Comparison of ENCODE assay signal across 27 cellular contexts in genomic region chr13:73394066-73394465, GRCh38.
DNase-seq lines count a peak whose midpoint lies in the region; ATAC-seq, FAIRE-seq and TF ChIP-seq lines count a peak whose summit lies in the region.
"Had no signal": no experiment of that assay in that cellular context is flagged by ENCODE, and none has a peak within 500 bp of the region (broad histone marks: within the 10 kb centered on the region; RNA-seq: fewer than 3 reads in every experiment).

No MANE protein-coding gene starts in this region.

- H3K9ac ChIP-seq in mammary epithelial cell (ENCODE audit: insufficient read depth, low read length), result no peak overlapping the region
- no peak overlapping the region for H3K9ac ChIP-seq in keratinocyte (ENCODE audit: control insufficient read depth, extremely low read depth, insufficient read depth, low read length)
- H3K9ac ChIP-seq: BLaER1 treated with 17β-estradiol and CSF1 and Interleukin-3, amounts not matched to agents 10 nM and 100 nM had no signal

- TF ChIP-seq CTCF in mammary epithelial cell (conservative IDR thresholded peaks at IDR 0.05 in 1 of 2, IDR thresholded peaks at IDR 0.05 in 1 of 2; ENCODE audit: extremely low read depth in 1 of 2, insufficient read depth in 1 of 2, low read depth in 1 of 2, low read length in 2 of 2), result no peak
- no peak for TF ChIP-seq CTCF in breast epithelium (IDR thresholded peaks at IDR 0.05)
- TF ChIP-seq CTCF in esophagus squamous epithelium (IDR thresholded peaks at IDR 0.05), result no peak
- TF ChIP-seq CTCF in keratinocyte (optimal IDR thresholded peaks at IDR 0.05 in 1 of 3, IDR thresholded peaks at IDR 0.05 in 1 of 3, conservative IDR thresholded peaks at IDR 0.05 in 1 of 3; ENCODE audit: extremely low read depth in 1 of 3, insufficient read depth in 2 of 3, low read length in 3 of 3), result no peak

- peaks cover 12% of the 10 kb centered on the region for H3K4me1 ChIP-seq in mammary epithelial cell (ENCODE audit: insufficient read depth, low read length)
- H3K4me1 ChIP-seq in breast epithelium, result no peaks in the 10 kb centered on the region
- peaks cover 8 to 68% (median 12%) of the 10 kb centered on the region in 3 donors for H3K4me1 ChIP-seq in esophagus squamous epithelium
- peaks cover 9% of the 10 kb centered on the region for H3K4me1 ChIP-seq in keratinocyte (ENCODE audit: control insufficient read depth, extremely low read depth, insufficient read depth, low read length)
- H3K4me1 ChIP-seq: A549; BLaER1 treated with 17β-estradiol and CSF1 and Interleukin-3, amounts not matched to agents 10 nM and 100 nM had no signal

- H3K36me3 ChIP-seq in mammary epithelial cell (ENCODE audit: insufficient read depth, low read length), result no peaks in the 10 kb centered on the region
- H3K36me3 ChIP-seq in breast epithelium, result no peaks in the 10 kb centered on the region
- H3K36me3 ChIP-seq in esophagus squamous epithelium, result no peaks in the 10 kb centered on the region
- H3K36me3 ChIP-seq in keratinocyte (ENCODE audit: control insufficient read depth in 2 of 2, extremely low read depth in 1 of 2, insufficient read depth in 2 of 2, low read length in 2 of 2), result no peaks in the 10 kb centered on the region
- H3K36me3 ChIP-seq: BLaER1 treated with 17β-estradiol and CSF1 and Interleukin-3, amounts not matched to agents 10 nM and 100 nM had no signal

- H3K4me3 ChIP-seq in mammary epithelial cell (replicated peaks in 1 of 3; ENCODE audit: insufficient read depth in 1 of 3, low read depth in 2 of 3, low read length in 3 of 3) (no peak overlapping the region), breast epithelium (no peak overlapping the region), esophagus squamous epithelium (no peak overlapping the region), keratinocyte (ENCODE audit: control insufficient read depth in 2 of 3, extremely low read depth in 1 of 3, insufficient read depth in 2 of 3, low read depth in 1 of 3, low read length in 3 of 3) (no peak overlapping the region)
- H3K4me3 ChIP-seq: A549; BLaER1 treated with 17β-estradiol and CSF1 and Interleukin-3, amounts not matched to agents 10 nM and 100 nM; GM12878 had no signal

- BruUV-seq in mammary epithelial cell (replicated peaks; lab: Mats Ljungman, UMichigan), result no TSS peak

- in situ Hi-C loops in mammary epithelial cell (cut with MboI; ENCODE audit: low sequenced_read_pairs in 2 of 2), result no loop called here

- no peak for FAIRE-seq in keratinocyte (lab: Jason Lieb, UNC)
- FAIRE-seq: A549, D721Med, GM12878, GM12892, GM18507 had no signal

- no peak overlapping the region for H3K4me2 ChIP-seq in mammary epithelial cell (ENCODE audit: insufficient read depth, low read depth, low read length)
- no peak overlapping the region for H3K4me2 ChIP-seq in keratinocyte (ENCODE audit: control insufficient read depth, extremely low read depth, insufficient read depth, low read depth, low read length)
- H3K4me2 ChIP-seq: A549; BLaER1 treated with 17β-estradiol and CSF1 and Interleukin-3, amounts not matched to agents 10 nM and 100 nM had no signal

- no peak for ATAC-seq in HG03571 (IDR thresholded peaks at IDR 0.05; ENCODE audit: unreplicated experiment)
- ATAC-seq: A549; CD8-positive, alpha-beta T cell; GM12878 had no signal

- CTCF ChIA-PET in mammary epithelial cell (lab: Charles Lee; ENCODE audit: low non-redundant PET), result no interaction called here

- H3K9me1 ChIP-seq in keratinocyte (ENCODE audit: control insufficient read depth, extremely low read depth, insufficient read depth, low read length), result no peaks in the 10 kb centered on the region

- H2AFZ ChIP-seq in mammary epithelial cell (ENCODE audit: low read depth, low read length) (no peak overlapping the region), keratinocyte (ENCODE audit: control insufficient read depth, low read length) (no peak overlapping the region)

- TF ChIP-seq POLR2A in breast epithelium (IDR thresholded peaks at IDR 0.05) (no peak), esophagus squamous epithelium (IDR thresholded peaks at IDR 0.05) (no peak)

- intact Hi-C loops in mammary epithelial cell (cut with micrococcal nuclease), result no loop called here
- intact Hi-C loops in breast epithelium (cut with DNase I; ENCODE audit: low total_unique reads), result no loop called here
- intact Hi-C loops in esophagus squamous epithelium (cut with DNase I), result no loop called here

- H3K79me2 ChIP-seq in mammary epithelial cell (ENCODE audit: insufficient read depth, low read length) (no peaks in the 10 kb centered on the region), keratinocyte (ENCODE audit: control insufficient read depth, insufficient read depth, low read length) (no peaks in the 10 kb centered on the region)

- dilution Hi-C loops in mammary epithelial cell (cut with HindIII; ENCODE audit: low sequenced_read_pairs) (no loop called here), keratinocyte (cut with MboI; ENCODE audit: extremely low pct_ligation_motif_present, low sequenced_read_pairs) (no loop called here)

- H3K9me3 ChIP-seq in mammary epithelial cell (replicated peaks; ENCODE audit: insufficient read depth, low read length), result peaks cover 2% of the 10 kb centered on the region
- no peaks in the 10 kb centered on the region for H3K9me3 ChIP-seq in breast epithelium
- no peaks in the 10 kb centered on the region for H3K9me3 ChIP-seq in esophagus squamous epithelium
- H3K9me3 ChIP-seq in keratinocyte (ENCODE audit: control insufficient read depth, low read depth, low read length), result no peaks in the 10 kb centered on the region
- H3K9me3 ChIP-seq: A549; BLaER1 treated with 17β-estradiol and CSF1 and Interleukin-3, amounts not matched to agents 10 nM and 100 nM had no signal

- H3K27me3 ChIP-seq in mammary epithelial cell (ENCODE audit: insufficient read depth, low read length), result no peaks in the 10 kb centered on the region
- H3K27me3 ChIP-seq in breast epithelium, result no peaks in the 10 kb centered on the region
- H3K27me3 ChIP-seq in esophagus squamous epithelium, result no peaks in the 10 kb centered on the region
- no peaks in the 10 kb centered on the region for H3K27me3 ChIP-seq in keratinocyte (ENCODE audit: control insufficient read depth, extremely low read depth, insufficient read depth, low read length)
- H3K27me3 ChIP-seq: BLaER1 treated with 17β-estradiol and CSF1 and Interleukin-3, amounts not matched to agents 10 nM and 100 nM had no signal

- H3K27ac ChIP-seq in mammary epithelial cell (ENCODE audit: insufficient read depth, low read depth, low read length) (no peak overlapping the region), breast epithelium (no peak overlapping the region), epithelial cell of prostate (peak overlapping the region; percentile 39), esophagus squamous epithelium (peak overlapping the region; percentile 34 to 83 (median 70)), keratinocyte (ENCODE audit: control insufficient read depth, insufficient read depth, low read length) (peak overlapping the region; percentile 24)
- H3K27ac ChIP-seq: 22Rv1; A549; BLaER1 treated with 17β-estradiol and CSF1 and Interleukin-3, amounts not matched to agents 10 nM and 100 nM; C4-2B had no signal

- H4K20me1 ChIP-seq in mammary epithelial cell (ENCODE audit: insufficient read depth, low read length), result no peaks in the 10 kb centered on the region
- H4K20me1 ChIP-seq in keratinocyte (ENCODE audit: control insufficient read depth, extremely low read depth, insufficient read depth, low read length), result no peaks in the 10 kb centered on the region
- H4K20me1 ChIP-seq: BLaER1 treated with 17β-estradiol and CSF1 and Interleukin-3, amounts not matched to agents 10 nM and 100 nM had no signal

- DNase-seq in mammary epithelial cell (peak; percentile 27), breast epithelium (ENCODE audit: low spot score in 2 of 2) (no peak), epithelial cell of prostate (ENCODE audit: low read depth, low spot score) (no peak), esophagus squamous epithelium (lab: John Stamatoyannopoulos, UW) (no peak), keratinocyte (ENCODE audit: low read depth, low spot score) (no peak), foreskin melanocyte (no peak)
- DNase-seq in stimulated activated CD4-positive, alpha-beta T cell treated with anti-CD3 and anti-CD28 coated beads, Interleukin-2, amount 100 ng/mL, for 24 hours, result no peak
- DNase-seq: AML-193; Caco-2; Calu3; CD4-positive, alpha-beta T cell; CD8-positive, alpha-beta T cell; DMS153; DMS53; DMS79; DND-41; EL; GDM1 had no signal

Comparison
In these comparisons a context has a peak if more than half of its experiments do, and no peak if none do; other contexts are left out.
1. H3K27ac ChIP-seq: peak in epithelial cell of prostate (single experiment), esophagus squamous epithelium (4 of 4) and keratinocyte (single experiment); none in mammary epithelial cell (single experiment) and breast epithelium (0 of 2).